ENCODE assay signal across 1 cellular context in the genomic region with DNA sequence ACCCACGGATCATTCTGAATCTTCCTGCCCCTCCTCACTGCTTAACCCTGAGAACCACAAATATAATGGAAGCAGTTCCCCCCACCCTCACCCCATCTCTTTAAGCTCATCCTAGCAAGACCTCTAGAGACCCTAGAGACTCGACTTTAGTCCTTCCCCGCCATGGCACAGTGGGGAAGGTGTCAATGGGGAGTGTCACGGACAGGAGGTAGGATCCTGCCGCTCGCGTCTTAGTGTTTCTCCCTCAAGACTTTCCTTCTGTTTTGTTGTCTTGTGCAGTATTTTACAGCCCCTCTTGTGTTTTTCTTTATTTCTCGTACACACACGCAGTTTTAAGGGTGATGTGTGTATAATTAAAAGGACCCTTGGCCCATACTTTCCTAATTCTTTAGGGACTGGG.
TF ChIP-seq lines count a peak whose summit lies in the region.

No MANE protein-coding gene starts in this region.

TF ChIP-seq in K562, 482 proteins besides CTCF, POLR2A, EP300 and RAD21:
- no peak for TF ChIP-seq ZNF436 (CRISPR knock-in tag; IDR thresholded peaks at IDR 0.05)
- no peak for TF ChIP-seq SNIP1 (IDR thresholded peaks at IDR 0.05; ENCODE audit: low read depth)
- TF ChIP-seq RHOXF2B (CRISPR knock-in tag; conservative IDR thresholded peaks at IDR 0.05): no peak
- TF ChIP-seq ZKSCAN8 (CRISPR knock-in tag; IDR thresholded peaks at IDR 0.05): no peak
- TF ChIP-seq, protein P1, sequence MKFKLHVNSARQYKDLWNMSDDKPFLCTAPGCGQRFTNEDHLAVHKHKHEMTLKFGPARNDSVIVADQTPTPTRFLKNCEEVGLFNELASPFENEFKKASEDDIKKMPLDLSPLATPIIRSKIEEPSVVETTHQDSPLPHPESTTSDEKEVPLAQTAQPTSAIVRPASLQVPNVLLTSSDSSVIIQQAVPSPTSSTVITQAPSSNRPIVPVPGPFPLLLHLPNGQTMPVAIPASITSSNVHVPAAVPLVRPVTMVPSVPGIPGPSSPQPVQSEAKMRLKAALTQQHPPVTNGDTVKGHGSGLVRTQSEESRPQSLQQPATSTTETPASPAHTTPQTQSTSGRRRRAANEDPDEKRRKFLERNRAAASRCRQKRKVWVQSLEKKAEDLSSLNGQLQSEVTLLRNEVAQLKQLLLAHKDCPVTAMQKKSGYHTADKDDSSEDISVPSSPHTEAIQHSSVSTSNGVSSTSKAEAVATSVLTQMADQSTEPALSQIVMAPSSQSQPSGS (CRISPR knock-in tag; IDR thresholded peaks at IDR 0.05): no peak
- TF ChIP-seq TEAD4 (IDR thresholded peaks at IDR 0.05; ENCODE audit: low read length): no peak
- no peak for TF ChIP-seq TEAD4 (CRISPR knock-in tag; IDR thresholded peaks at IDR 0.05; ENCODE audit: borderline replicate concordance)
- TF ChIP-seq, protein P2, sequence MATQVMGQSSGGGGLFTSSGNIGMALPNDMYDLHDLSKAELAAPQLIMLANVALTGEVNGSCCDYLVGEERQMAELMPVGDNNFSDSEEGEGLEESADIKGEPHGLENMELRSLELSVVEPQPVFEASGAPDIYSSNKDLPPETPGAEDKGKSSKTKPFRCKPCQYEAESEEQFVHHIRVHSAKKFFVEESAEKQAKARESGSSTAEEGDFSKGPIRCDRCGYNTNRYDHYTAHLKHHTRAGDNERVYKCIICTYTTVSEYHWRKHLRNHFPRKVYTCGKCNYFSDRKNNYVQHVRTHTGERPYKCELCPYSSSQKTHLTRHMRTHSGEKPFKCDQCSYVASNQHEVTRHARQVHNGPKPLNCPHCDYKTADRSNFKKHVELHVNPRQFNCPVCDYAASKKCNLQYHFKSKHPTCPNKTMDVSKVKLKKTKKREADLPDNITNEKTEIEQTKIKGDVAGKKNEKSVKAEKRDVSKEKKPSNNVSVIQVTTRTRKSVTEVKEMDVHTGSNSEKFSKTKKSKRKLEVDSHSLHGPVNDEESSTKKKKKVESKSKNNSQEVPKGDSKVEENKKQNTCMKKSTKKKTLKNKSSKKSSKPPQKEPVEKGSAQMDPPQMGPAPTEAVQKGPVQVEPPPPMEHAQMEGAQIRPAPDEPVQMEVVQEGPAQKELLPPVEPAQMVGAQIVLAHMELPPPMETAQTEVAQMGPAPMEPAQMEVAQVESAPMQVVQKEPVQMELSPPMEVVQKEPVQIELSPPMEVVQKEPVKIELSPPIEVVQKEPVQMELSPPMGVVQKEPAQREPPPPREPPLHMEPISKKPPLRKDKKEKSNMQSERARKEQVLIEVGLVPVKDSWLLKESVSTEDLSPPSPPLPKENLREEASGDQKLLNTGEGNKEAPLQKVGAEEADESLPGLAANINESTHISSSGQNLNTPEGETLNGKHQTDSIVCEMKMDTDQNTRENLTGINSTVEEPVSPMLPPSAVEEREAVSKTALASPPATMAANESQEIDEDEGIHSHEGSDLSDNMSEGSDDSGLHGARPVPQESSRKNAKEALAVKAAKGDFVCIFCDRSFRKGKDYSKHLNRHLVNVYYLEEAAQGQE (CRISPR knock-in tag; IDR thresholded peaks at IDR 0.05; ENCODE audit: low read depth): no peak
- TF ChIP-seq NFXL1 (CRISPR knock-in tag; IDR thresholded peaks at IDR 0.05): no peak
- TF ChIP-seq MCM5 (IDR thresholded peaks at IDR 0.05; ENCODE audit: low read depth): no peak
- TF ChIP-seq BCOR (IDR thresholded peaks at IDR 0.05): no peak
- TF ChIP-seq PRPF4 (IDR thresholded peaks at IDR 0.05; ENCODE audit: insufficient read depth, low read depth, low read length, poor library complexity, severe bottlenecking): no peak
- no peak for TF ChIP-seq RAD51 (IDR thresholded peaks at IDR 0.05; ENCODE audit: borderline replicate concordance, low read depth)
- TF ChIP-seq ZSCAN32 (CRISPR knock-in tag; IDR thresholded peaks at IDR 0.05): no peak
- TF ChIP-seq DACH1 (IDR thresholded peaks at IDR 0.05; ENCODE audit: partially characterized antibody): no peak
- TF ChIP-seq TEAD1 (CRISPR knock-in tag; IDR thresholded peaks at IDR 0.05): no peak
- no peak for TF ChIP-seq ZNF165 (CRISPR knock-in tag; IDR thresholded peaks at IDR 0.05; ENCODE audit: borderline replicate concordance)
- TF ChIP-seq PPARD (CRISPR knock-in tag; IDR thresholded peaks at IDR 0.05): no peak
- TF ChIP-seq SAFB (IDR thresholded peaks at IDR 0.05; ENCODE audit: borderline replicate concordance, low read depth, low read length): no peak
